9 cellular contexts compared by ENCODE assay signal in the genomic region with DNA sequence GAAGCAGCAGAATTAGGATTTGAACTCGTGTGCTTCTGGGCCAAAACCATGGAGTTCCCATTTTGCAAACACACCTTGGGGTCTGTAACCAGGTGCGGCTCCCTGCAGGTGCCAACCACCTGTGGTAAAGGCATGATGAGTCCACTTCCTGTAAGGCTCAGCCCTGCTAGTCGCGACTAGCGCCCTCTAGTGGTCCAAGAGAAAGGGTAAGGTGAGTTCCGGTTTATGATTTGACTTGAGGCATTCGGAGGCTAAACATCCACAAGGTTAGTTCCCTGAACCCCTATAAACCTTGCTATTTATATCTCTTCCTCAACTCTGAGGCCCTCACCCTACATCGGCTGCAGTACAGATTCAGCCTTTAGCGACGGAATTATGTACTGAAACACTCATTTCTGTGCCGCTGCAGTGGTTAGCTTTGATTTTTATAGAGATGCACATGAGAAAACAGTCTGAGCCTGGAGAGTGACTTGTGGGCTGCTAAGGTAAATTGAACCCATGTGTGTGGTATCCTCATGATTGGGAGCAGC.
DNase-seq lines count a peak whose midpoint lies in the region; ATAC-seq and TF ChIP-seq lines count a peak whose summit lies in the region.
"Had no signal": no experiment of that assay in that cellular context is flagged by ENCODE, and none has a peak within 500 bp of the region (broad histone marks: within the 10 kb centered on the region; RNA-seq: fewer than 3 reads in every experiment).

No MANE protein-coding gene starts in this region.

- no peaks in the 10 kb centered on the region for H3K9me3 ChIP-seq in right cardiac atrium (ENCODE audit: control insufficient read depth, low read length)
- H3K9me3 ChIP-seq: ascending aorta had no signal

- ATAC-seq in HG03558 (IDR thresholded peaks at IDR 0.05; ENCODE audit: extremely low read depth, unreplicated experiment) (peak; percentile 91), right cardiac atrium (peak in 1 of 2 donors; percentile 47)

- intact Hi-C loops in right cardiac atrium (cut with DNase I), result no loop called here

- no peak overlapping the region for H3K27ac ChIP-seq in right cardiac atrium (ENCODE audit: low read length)
- H3K27ac ChIP-seq: ascending aorta had no signal

- H3K4me3 ChIP-seq in right cardiac atrium (ENCODE audit: low read length), result no peak overlapping the region
- H3K4me3 ChIP-seq: ascending aorta had no signal

- TF ChIP-seq CTCF in GM20000 (IDR thresholded peaks at IDR 0.05; ENCODE audit: extremely low read depth, missing control alignments), result peak; percentile 65

- peaks cover 4% of the 10 kb centered on the region for H3K4me1 ChIP-seq in right cardiac atrium (ENCODE audit: control insufficient read depth, insufficient read depth, low read length)
- H3K4me1 ChIP-seq: ascending aorta had no signal

- DNase-seq in DMS153 (lab: John Stamatoyannopoulos, UW) (peak; percentile 39), GM20000 (ENCODE audit: low spot score) (peak; percentile 54), RPMI7951 (ENCODE audit: low read depth) (peak; percentile 42), right cardiac atrium (peak in 2 of 3 donors; percentile 41 to 47), DMS114 treated with DMSO at 0.1 percent for 48 hours (lab: John Stamatoyannopoulos, UW; ENCODE audit: unreplicated experiment) (no peak)
- peak in 3 of 4 experiments; percentile 8 to 45 (median 9) for DNase-seq in activated naive CD4-positive, alpha-beta T cell (lab: John Stamatoyannopoulos, UW)
- peak; percentile 63 for DNase-seq in stimulated activated CD4-positive, alpha-beta T cell treated with anti-CD3 and anti-CD28 coated beads, Interleukin-1b, Interleukin-23, amount 100 ng/mL, for 48 hours

- 69% methylated on average over 11 of the region's 11 CpGs for WGBS in right cardiac atrium

- H3K27me3 ChIP-seq in right cardiac atrium (ENCODE audit: control insufficient read depth, insufficient read depth), result no peaks in the 10 kb centered on the region
- H3K27me3 ChIP-seq: ascending aorta had no signal
